Comparison of ENCODE assay signal across 16 cellular contexts in the genomic region with DNA sequence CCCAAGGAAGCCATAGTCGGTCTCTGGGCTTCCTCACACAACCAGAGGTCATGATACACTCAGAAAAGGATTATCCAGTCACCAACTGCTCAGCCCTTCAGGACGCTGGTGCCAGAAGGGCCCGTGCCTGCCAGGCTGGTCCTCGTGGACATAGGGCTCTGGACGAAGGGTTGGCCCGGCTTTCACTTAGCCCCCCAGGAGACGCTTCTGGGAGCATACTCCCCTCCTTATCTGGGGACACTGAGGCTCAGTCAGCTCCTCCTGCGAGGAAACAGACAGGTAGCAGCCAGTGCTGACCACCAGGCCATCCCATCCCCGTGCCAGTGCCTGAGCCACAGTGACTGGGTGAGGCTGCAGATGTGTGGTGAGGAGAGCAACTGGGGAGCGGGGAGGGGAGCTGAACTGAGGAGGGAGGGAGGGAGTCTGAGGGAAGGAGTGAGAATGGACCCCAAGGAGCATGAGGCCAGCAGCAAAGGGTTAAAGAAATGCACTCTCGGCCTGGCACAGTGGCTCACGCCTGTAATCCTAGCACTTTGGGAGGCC. TPM values are rescaled to one million over a fixed set of nuclear protein-coding genes. Genes with fewer than 3 reads are reported as not detected.
A peak's percentile ranks its signal among the peaks of the same experiment; 100 is the strongest.
DNase-seq lines count a peak whose midpoint lies in the region; ATAC-seq, FAIRE-seq and TF ChIP-seq lines count a peak whose summit lies in the region.
"Had no signal": no experiment of that assay in that cellular context is flagged by ENCODE, and none has a peak within 500 bp of the region (broad histone marks: within the 10 kb centered on the region; RNA-seq: fewer than 3 reads in every experiment).

No MANE protein-coding gene starts in this region.

- H2BK12ac ChIP-seq in neuronal stem cell (ENCODE audit: low read length), result no peak overlapping the region

- H2BK15ac ChIP-seq in neuronal stem cell (ENCODE audit: low read length), result peak overlapping the region; percentile 32

- H3K4me2 ChIP-seq in K562 (ENCODE audit: insufficient read depth, low read length) (no peak overlapping the region), neuronal stem cell (ENCODE audit: insufficient read depth, low read length, poor library complexity, severe bottlenecking) (no peak overlapping the region)

- no TSS peak for BruUV-seq in K562 (replicated peaks; lab: Mats Ljungman, UMichigan)

- H3K36me3 ChIP-seq in K562 (ENCODE audit: control insufficient read depth, insufficient read depth, low read length), result no peaks in the 10 kb centered on the region
- no peaks in the 10 kb centered on the region for H3K36me3 ChIP-seq in neuronal stem cell (replicated peaks in 1 of 2; ENCODE audit: control insufficient read depth in 2 of 2, insufficient read depth in 2 of 2, low read length in 2 of 2)

- peak overlapping the region; percentile 60 for H2AK5ac ChIP-seq in neuronal stem cell (ENCODE audit: low read depth, low read length)

- intact Hi-C loops in K562 (cut with micrococcal nuclease), result loop anchor here (10.0 kb wide), 2 partner anchors 391 to 1541 kb away; a partner anchor contains a TSS

- H2BK5ac ChIP-seq in neuronal stem cell (ENCODE audit: low read length), result peak overlapping the region; percentile 69

- in situ Hi-C loops in K562 (cut with MboI), result loop anchor here (5.0 kb wide), 1 partner anchor 58 kb away; no protein-coding TSS in a partner anchor

- H3K4me1 ChIP-seq in K562 (replicated peaks in 1 of 2; ENCODE audit: control insufficient read depth in 2 of 2, insufficient read depth in 2 of 2, low read length in 2 of 2) (peaks cover 60 to 70% of the 10 kb centered on the region in 2 experiments), neuronal stem cell (ENCODE audit: control insufficient read depth in 2 of 2, insufficient read depth in 1 of 2, low read depth in 1 of 2, low read length in 2 of 2) (peaks cover 9 to 12% of the 10 kb centered on the region in 2 donors)

- H3K18ac ChIP-seq in neuronal stem cell (ENCODE audit: low read length), result peak overlapping the region; percentile 11

- H2AFZ ChIP-seq in K562 (ENCODE audit: low read depth, low read length) (peak overlapping the region; percentile 74), neuronal stem cell (ENCODE audit: low read length) (no peak overlapping the region)

- TF ChIP-seq POLR2A in K562 (conservative IDR thresholded peaks at IDR 0.05), result no peak

- no peak for TF ChIP-seq CTCF in K562 (IDR thresholded peaks at IDR 0.05 in 2 of 3, conservative IDR thresholded peaks at IDR 0.05 in 1 of 3; ENCODE audit: insufficient read depth in 2 of 3, low read depth in 1 of 3, low read length in 3 of 3)

- H3K4me3 ChIP-seq in K562 (no peak overlapping the region), neuronal stem cell (ENCODE audit: low read length in 2 of 2) (no peak overlapping the region)

- no peak overlapping the region for H3K14ac ChIP-seq in neuronal stem cell (ENCODE audit: low read length)

- no peak for DNase-seq in activated naive CD4-positive, alpha-beta T cell treated with anti-CD3 and anti-CD28 coated beads, Interleukin-2, amount 50 U/mL, for 72 hours (ENCODE audit: low spot score in 2 of 2)
- DNase-seq in activated naive CD4-positive, alpha-beta T cell (lab: John Stamatoyannopoulos, UW), result no peak
- DNase-seq in K562 (ENCODE audit: extremely low read depth in 1 of 4, low spot score in 3 of 4), result no peak
- no peak for DNase-seq in neuronal stem cell (ENCODE audit: low spot score)
- DNase-seq in substantia nigra (lab: John Stamatoyannopoulos, UW), result no peak
- DNase-seq in mucosa of gallbladder (ENCODE audit: low spot score), result no peak
- DNase-seq: 8988T; AML-193; CD4-positive, alpha-beta memory T cell; DMS79; HCEC 1CT; HFFc6 had no signal

- H4K91ac ChIP-seq in neuronal stem cell (ENCODE audit: low read depth, low read length, poor library complexity), result no peak overlapping the region

- no peaks in the 10 kb centered on the region for H3K9me3 ChIP-seq in K562 (replicated peaks; ENCODE audit: control insufficient read depth, insufficient read depth, low read depth, low read length)
- H3K9me3 ChIP-seq in neuronal stem cell (replicated peaks in 1 of 2; ENCODE audit: control insufficient read depth in 2 of 2, insufficient read depth in 1 of 2, low read depth in 1 of 2, low read length in 2 of 2), result no peaks in the 10 kb centered on the region

- H3K79me2 ChIP-seq in K562 (ENCODE audit: control insufficient read depth, insufficient read depth, low read length), result peaks cover 8% of the 10 kb centered on the region; the same call in 2 of the 3 replicates

- H3K9me3 Mint-ChIP-seq in activated naive CD4-positive, alpha-beta T cell treated with anti-CD3 and anti-CD28 coated beads, Interleukin-2, amount 50 U/mL, for 72 hours, result no peaks in the 10 kb centered on the region
- H3K9me3 Mint-ChIP-seq: CD4-positive, alpha-beta memory T cell; HFFc6 had no signal

- POLR2A ChIA-PET in K562 (lab: Yijun Ruan, JAX), result interaction anchor here (0.6 to 4.9 kb wide), 4 partner anchors 31 to 145 kb away, joined by 3 to 74 read pairs (median 4); a partner anchor contains a TSS

- H3K9ac ChIP-seq in K562 (ENCODE audit: insufficient read depth in 1 of 2, low read depth in 2 of 2, low read length in 2 of 2) (peak overlapping the region; percentile 27 to 79; a peak in 3 of 4 replicates), neuronal stem cell (ENCODE audit: low read depth, low read length, poor library complexity) (no peak overlapping the region)

- CTCF ChIA-PET in K562 (lab: Yijun Ruan, JAX; ENCODE audit: low intra/inter-chr PET ratio), result interaction anchor here (1.4 kb wide), 1 partner anchor 56 kb away, joined by 4 read pairs; no protein-coding TSS in a partner anchor

- H4K20me1 ChIP-seq in K562 (replicated peaks; ENCODE audit: control insufficient read depth, insufficient read depth, low read length), result no peaks in the 10 kb centered on the region

- H3K79me1 ChIP-seq in neuronal stem cell (ENCODE audit: low read depth, low read length), result no peaks in the 10 kb centered on the region

- H4K8ac ChIP-seq in neuronal stem cell (ENCODE audit: low read depth, low read length), result no peak overlapping the region

- no peaks in the 10 kb centered on the region for H3K27me3 ChIP-seq in K562 (ENCODE audit: control insufficient read depth in 2 of 2, insufficient read depth in 2 of 2, low read length in 2 of 2)
- no peaks in the 10 kb centered on the region for H3K27me3 ChIP-seq in neuronal stem cell (ENCODE audit: control insufficient read depth in 3 of 3, insufficient read depth in 3 of 3, low read depth in 1 of 3, low read length in 3 of 3)

- no peak for ATAC-seq in activated naive CD4-positive, alpha-beta T cell treated with anti-CD3 and anti-CD28 coated beads, Interleukin-2, amount 50 U/mL, for 72 hours
- no peak for ATAC-seq in K562
- ATAC-seq in GM21515 (IDR thresholded peaks at IDR 0.05; ENCODE audit: unreplicated experiment), result no peak

- H3K4ac ChIP-seq in neuronal stem cell (ENCODE audit: low read length), result no peak overlapping the region

- H3K23ac ChIP-seq in neuronal stem cell (ENCODE audit: low read depth, low read length, poor library complexity), result no peak overlapping the region

- no peak overlapping the region for H2BK120ac ChIP-seq in neuronal stem cell (ENCODE audit: low read depth, low read length)

- WGBS in K562 (ENCODE audit: insufficient coverage, low coverage, missing lambda C conversion rate), result 86% methylated on average over 11 of the region's 12 CpGs
- WGBS in neuronal stem cell (ENCODE audit: extremely low coverage in 2 of 2, insufficient read length in 2 of 2, insufficient replicate concordance in 1 of 2), 2 donors, result no CpG with 5 or more reads among the region's 12 CpGs

- FAIRE-seq in K562 (lab: Jason Lieb, UNC), result no peak
- FAIRE-seq: GM12891 had no signal

- H3K27ac Mint-ChIP-seq in activated naive CD4-positive, alpha-beta T cell treated with anti-CD3 and anti-CD28 coated beads, Interleukin-2, amount 50 U/mL, for 72 hours, result peak overlapping the region; percentile 29 to 44
- H3K27ac Mint-ChIP-seq: HFFc6 had no signal

- no peak for TF ChIP-seq RAD21 in K562 (CRISPR knock-in tag; conservative IDR thresholded peaks at IDR 0.05 in 1 of 2, IDR thresholded peaks at IDR 0.05 in 1 of 2)

- H3K27ac ChIP-seq in K562 (ENCODE audit: extremely low read depth, low read depth, low read length), result peak overlapping the region; percentile 30; the same call in 2 of the 3 replicates
- H3K27ac ChIP-seq in neuronal stem cell (replicated peaks; ENCODE audit: low read length), result no peak overlapping the region
- H3K27ac ChIP-seq in substantia nigra (ENCODE audit: low read depth, low read length, poor library complexity, severe bottlenecking), result peak overlapping the region; percentile 30
- H3K27ac ChIP-seq: C4-2B had no signal

- no peak for TF ChIP-seq EP300 in K562 (IDR thresholded peaks at IDR 0.05; ENCODE audit: low read length)

- H3K9me1 ChIP-seq in K562 (ENCODE audit: control insufficient read depth, insufficient read depth, low read length), result peaks cover 4% of the 10 kb centered on the region

- H3K36me3 Mint-ChIP-seq in activated naive CD4-positive, alpha-beta T cell treated with anti-CD3 and anti-CD28 coated beads, Interleukin-2, amount 50 U/mL, for 72 hours, result no peaks in the 10 kb centered on the region
- H3K36me3 Mint-ChIP-seq: CD4-positive, alpha-beta memory T cell had no signal

RNA-seq across cellular contexts. Expression of a gene that starts 17.9 kb away (rescaled TPM):
- total RNA-seq in activated naive CD4-positive, alpha-beta T cell treated with anti-CD3 and anti-CD28 coated beads, Interleukin-2, amount 50 U/mL, for 72 hours, result 100 to 1,000 TPM; 248 to 298 TPM
- 11.2 and 16.2 TPM in 2 replicates for total RNA-seq in K562 (2011; cell fraction: chromatin; rRNA removed; ENCODE audit: low replicate concordance)
- 19.8 and 22.9 TPM in 2 replicates for total RNA-seq in K562 (2011; cell fraction: nucleolus; rRNA removed)
- total RNA-seq in K562 (2011; cell fraction: nucleoplasm; rRNA removed), result 20.3 and 27.1 TPM in 2 replicates
- total RNA-seq in K562 (2014; rRNA removed), result 10.7 and 12.3 TPM in 2 replicates
- 11.7 and 13.2 TPM in 2 replicates for total RNA-seq in K562 (2014; rRNA removed; fragmentation: Illumina TruSeq; extraction: Trizol)
- total RNA-seq in K562 (2015; rRNA removed; fragmentation: Illumina TruSeq; extraction: Trizol), result 44.3 and 44.7 TPM in 2 replicates
- total RNA-seq in K562 (2021), result 30.3 and 33.8 TPM in 2 replicates
- polyA plus RNA-seq in K562 (2011; rRNA removed), result 42.5 and 418 TPM in 2 replicates
- polyA plus RNA-seq in K562 (2011; cell fraction: cytosol; rRNA removed), result 103 and 599 TPM in 2 replicates
- 41.2 and 275 TPM in 2 replicates for polyA plus RNA-seq in K562 (2011; cell fraction: nucleus; rRNA removed)
- 63.5 and 133 TPM in 2 replicates for polyA plus RNA-seq in K562 (2012)
- 44.5 and 47.3 TPM in 2 replicates for polyA plus RNA-seq in K562 (2014; fragmentation: Illumina TruSeq; extraction: Trizol)
- 1 to 10 TPM; 2.4 to 4.8 TPM for polyA plus RNA-seq in K562 (2014; fragmentation: Nextera tagmentation; extraction: Ambion mirVana)
- polyA plus RNA-seq in K562 (2014; rRNA removed), result 20.3 and 22.2 TPM in 2 replicates
- 72.1 and 524 TPM in 2 replicates for polyA minus RNA-seq in K562 (2011; rRNA and poly(A)+ RNA removed)
- polyA minus RNA-seq in K562 (2011; cell fraction: cytosol; rRNA and poly(A)+ RNA removed), result 41.0 and 310 TPM in 2 replicates
- polyA minus RNA-seq in K562 (2011; cell fraction: nucleus; rRNA and poly(A)+ RNA removed), result 7.7 and 80.9 TPM in 2 replicates
- polyA plus RNA-seq in neuronal stem cell (2013, experiment 1 of 2), result 0.15 TPM
- polyA plus RNA-seq in neuronal stem cell (2013, experiment 2 of 2), result 0.10 TPM
- total RNA-seq in mucosa of gallbladder, result 111 TPM
- total RNA-seq: G401 had no signal

RNA-seq across cellular contexts. Expression of a gene that starts 52.1 kb away (rescaled TPM):
- under 1 TPM; 0.31 to 0.66 TPM for total RNA-seq in activated naive CD4-positive, alpha-beta T cell treated with anti-CD3 and anti-CD28 coated beads, Interleukin-2, amount 50 U/mL, for 72 hours
- 2.0 and 5.9 TPM in 2 replicates for total RNA-seq in K562 (2011; cell fraction: chromatin; rRNA removed; ENCODE audit: low replicate concordance)
- total RNA-seq in K562 (2011; cell fraction: nucleolus; rRNA removed), result 4.5 and 5.4 TPM in 2 replicates
- total RNA-seq in K562 (2011; cell fraction: nucleoplasm; rRNA removed), result 2.7 and 4.0 TPM in 2 replicates
- 1.8 and 1.9 TPM in 2 replicates for total RNA-seq in K562 (2014; rRNA removed)
- total RNA-seq in K562 (2014; rRNA removed; fragmentation: Illumina TruSeq; extraction: Trizol), result 0.45 and 0.51 TPM in 2 replicates
- total RNA-seq in K562 (2015; rRNA removed; fragmentation: Illumina TruSeq; extraction: Trizol), result 0.79 and 1.2 TPM in 2 replicates
- 1.8 and 2.3 TPM in 2 replicates for total RNA-seq in K562 (2021)
- 0.89 and 1.5 TPM in 2 replicates for polyA plus RNA-seq in K562 (2011; rRNA removed)
- polyA plus RNA-seq in K562 (2011; cell fraction: cytosol; rRNA removed), result 0.78 and 2.4 TPM in 2 replicates
- 3.5 and 9.8 TPM in 2 replicates for polyA plus RNA-seq in K562 (2011; cell fraction: nucleus; rRNA removed)
- 1.9 and 2.4 TPM in 2 replicates for polyA plus RNA-seq in K562 (2012)
- polyA plus RNA-seq in K562 (2014; fragmentation: Illumina TruSeq; extraction: Trizol), result 1.1 and 1.6 TPM in 2 replicates
- under 1 TPM; 0.10 to 0.18 TPM for polyA plus RNA-seq in K562 (2014; fragmentation: Nextera tagmentation; extraction: Ambion mirVana)
- polyA plus RNA-seq in K562 (2014; rRNA removed), result 1.6 and 3.6 TPM in 2 replicates
- 0.48 and 0.88 TPM in 2 replicates for polyA minus RNA-seq in K562 (2011; rRNA and poly(A)+ RNA removed)
- 1.4 and 1.6 TPM in 2 replicates for polyA minus RNA-seq in K562 (2011; cell fraction: cytosol; rRNA and poly(A)+ RNA removed)
- 1.4 and 3.4 TPM in 2 replicates for polyA minus RNA-seq in K562 (2011; cell fraction: nucleus; rRNA and poly(A)+ RNA removed)
- polyA plus RNA-seq in neuronal stem cell (2013, experiment 1 of 2), result 0.04 TPM
- polyA plus RNA-seq in neuronal stem cell (2013, experiment 2 of 2), result 0.01 TPM
- 0.12 TPM for total RNA-seq in mucosa of gallbladder
